Comparison of ENCODE assay signal across 11 cellular contexts in the genomic region with DNA sequence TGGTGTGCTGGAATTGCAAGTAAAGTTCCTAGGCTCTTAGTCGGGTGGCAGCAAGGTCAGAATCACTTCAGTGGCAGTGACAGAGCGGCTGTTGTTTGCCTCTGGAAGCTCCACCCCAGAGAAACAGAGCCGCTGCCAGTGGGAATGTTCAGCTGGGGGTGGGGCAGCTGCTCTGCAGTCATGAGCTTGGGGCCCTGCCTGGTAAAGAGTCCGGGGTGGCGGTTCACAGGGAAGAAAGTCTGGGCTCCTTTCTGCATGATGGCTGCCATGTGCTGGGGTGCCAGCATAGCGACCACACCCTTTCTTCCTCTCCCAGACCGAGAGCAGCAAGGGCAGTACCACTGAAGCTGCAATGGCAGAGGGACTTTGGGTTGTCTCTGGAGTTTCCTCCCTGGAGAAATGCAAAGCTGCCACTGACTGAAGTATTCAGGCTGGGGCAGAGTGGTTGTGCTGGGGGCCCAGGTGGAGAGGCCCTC.
DNase-seq lines count a peak whose midpoint lies in the region; ATAC-seq lines count a peak whose summit lies in the region.
"Had no signal": no experiment of that assay in that cellular context is flagged by ENCODE, and none has a peak within 500 bp of the region (broad histone marks: within the 10 kb centered on the region; RNA-seq: fewer than 3 reads in every experiment).

No MANE protein-coding gene starts in this region.

- no peaks in the 10 kb centered on the region for H3K4me1 Mint-ChIP-seq in immature natural killer cell
- H3K4me1 Mint-ChIP-seq: stimulated activated naive B cell treated with anti-CD40 and anti-IgM and Interleukin-4, amounts not matched to agents 10 μg/mL and 1 μg/mL and 100 μg/mL, for 72 hours had no signal

- H3K4me3 Mint-ChIP-seq in immature natural killer cell = no peak overlapping the region
- H3K4me3 Mint-ChIP-seq: stimulated activated naive B cell treated with anti-CD40 and anti-IgM and Interleukin-4, amounts not matched to agents 10 μg/mL and 1 μg/mL and 100 μg/mL, for 72 hours had no signal

- H3K27me3 Mint-ChIP-seq in immature natural killer cell (ENCODE audit: low read depth in 3 of 3) = peaks cover 0 to 2% (median 2%) of the 10 kb centered on the region in 3 donors
- H3K27me3 Mint-ChIP-seq: stimulated activated naive B cell treated with anti-CD40 and anti-IgM and Interleukin-4, amounts not matched to agents 10 μg/mL and 1 μg/mL and 100 μg/mL, for 72 hours had no signal

- ATAC-seq in GM18867 (IDR thresholded peaks at IDR 0.05; ENCODE audit: unreplicated experiment) = no peak

- H3K9me3 Mint-ChIP-seq in immature natural killer cell = peaks cover 0 to 17% (median 9%) of the 10 kb centered on the region in 6 donors

- in situ Hi-C loops in SK-MEL-5 (cut with HindIII; ENCODE audit: low pct_unique_long_range_greater_than_20kb, low sequenced_read_pairs) (no loop called here), KBM-7 (cut with MboI; ENCODE audit: low pct_unique_long_range_greater_than_20kb, low sequenced_read_pairs) (no loop called here)

- no peaks in the 10 kb centered on the region for H3K36me3 Mint-ChIP-seq in immature natural killer cell
- H3K36me3 Mint-ChIP-seq: stimulated activated naive B cell treated with anti-CD40 and anti-IgM and Interleukin-4, amounts not matched to agents 10 μg/mL and 1 μg/mL and 100 μg/mL, for 72 hours had no signal

- intact Hi-C loops in posterior cingulate gyrus (cut with DNase I) = no loop called here

- H3K27ac Mint-ChIP-seq in immature natural killer cell = no peak overlapping the region
- H3K27ac Mint-ChIP-seq: stimulated activated naive B cell treated with anti-CD40 and anti-IgM and Interleukin-4, amounts not matched to agents 10 μg/mL and 1 μg/mL and 100 μg/mL, for 72 hours had no signal

- DNase-seq in ELF-1 (ENCODE audit: low read depth, low spot score) = peak; percentile 72
- peak; percentile 25 for DNase-seq in SK-MEL-5 (ENCODE audit: low read depth, low spot score)
- DNase-seq in hypothalamus (lab: John Stamatoyannopoulos, UW) = peak in 47 of 51 donors; percentile 2 to 86 (median 57)
- peak; percentile 43 to 96 (median 68) for DNase-seq in posterior cingulate gyrus
- no peak for DNase-seq in KBM-7
- DNase-seq in stimulated activated CD4-positive, alpha-beta T cell treated with anti-CD3 and anti-CD28 coated beads, Interleukin-4, amount 100 ng/mL, for 4 hours = no peak
- no peak for DNase-seq in immature natural killer cell
- DNase-seq: NCI-H1048; SHP77 treated with DMSO at 0.1 percent for 48 hours; stimulated activated naive B cell treated with anti-CD40 and anti-IgM and Interleukin-4, amounts not matched to agents 10 μg/mL and 1 μg/mL and 100 μg/mL, for 72 hours had no signal

Comparison
In these comparisons a context has a peak if more than half of its experiments do, and no peak if none do; other contexts are left out.
1. DNase-seq: peak in ELF-1 (single experiment), SK-MEL-5 (single experiment), hypothalamus (47 of 51) and posterior cingulate gyrus (10 of 10); none in KBM-7 (single experiment), stimulated activated CD4-positive, alpha-beta T cell treated with anti-CD3 and anti-CD28 coated beads, Interleukin-4, amount 100 ng/mL, for 4 hours (0 of 2) and immature natural killer cell (0 of 3).